ENCODE assay signal across 9 cellular contexts in the genomic region with DNA sequence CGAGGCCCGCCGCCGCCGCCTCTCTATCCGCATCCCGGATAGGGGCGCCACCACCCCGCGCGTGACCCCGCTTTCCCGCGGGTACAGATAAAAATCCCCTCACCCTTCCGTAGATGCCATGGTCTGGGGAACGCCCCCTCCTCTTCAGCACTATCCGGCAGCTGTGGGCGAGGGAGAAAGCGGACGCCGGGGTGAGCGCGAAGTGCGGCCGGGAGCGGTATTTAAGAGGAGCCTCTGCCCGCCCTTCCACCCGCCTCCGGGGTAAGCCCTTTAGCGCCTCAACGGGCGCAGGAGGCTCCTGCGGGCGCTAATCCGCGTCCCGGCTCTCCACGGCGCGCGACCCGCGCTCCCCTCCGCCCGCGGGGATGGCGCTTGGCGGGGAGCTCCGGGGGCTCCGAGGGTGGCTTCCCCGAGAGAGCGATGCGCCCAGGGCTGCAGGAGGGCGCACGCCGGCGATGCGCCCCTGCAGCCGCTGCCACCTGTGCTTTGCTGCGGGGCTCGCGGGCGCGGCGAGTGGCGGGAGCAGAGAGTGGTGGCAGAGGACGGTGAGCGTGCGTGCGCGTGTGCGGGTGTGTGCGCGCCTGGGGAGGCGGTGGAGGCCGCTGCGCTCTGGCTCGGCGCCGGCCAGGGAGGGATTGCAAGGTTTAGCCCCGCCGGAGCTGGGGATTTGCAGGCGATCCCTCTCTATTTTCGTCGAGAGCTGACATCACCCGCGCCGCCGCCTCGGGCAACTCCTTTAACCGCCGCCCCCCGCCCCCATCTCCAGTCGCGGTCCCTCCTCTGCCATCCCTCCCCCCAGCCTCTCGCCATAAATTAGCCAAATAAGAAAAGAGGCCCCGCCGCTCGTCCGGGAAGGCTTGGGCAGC. TPM values are rescaled to one million over a fixed set of nuclear protein-coding genes. Genes with fewer than 3 reads are reported as not detected.
DNase-seq lines count a peak whose midpoint lies in the region; TF ChIP-seq lines count a peak whose summit lies in the region.
"Had no signal": no experiment of that assay in that cellular context is flagged by ENCODE, and none has a peak within 500 bp of the region (broad histone marks: within the 10 kb centered on the region; RNA-seq: fewer than 3 reads in every experiment).

A gene (minus strand): TSS at position 712 of the 866 bp plus-strand sequence. CDS start 592 bp downstream, at position 120.

- H3K27me3 ChIP-seq in NT2/D1 (ENCODE audit: insufficient read depth, insufficient read length) (peaks cover 73% of the 10 kb centered on the region), duodenal mucosa (ENCODE audit: control insufficient read depth in 1 of 2, insufficient read depth in 2 of 2, low read length in 2 of 2) (peaks cover 44 to 83% of the 10 kb centered on the region in 2 donors), mesenchymal stem cell (ENCODE audit: control insufficient read depth in 1 of 2, insufficient read depth in 1 of 2, low read length in 2 of 2) (peaks cover 0 to 90% of the 10 kb centered on the region in 2 experiments), tibial nerve (peaks cover 0 to 56% of the 10 kb centered on the region in 2 donors)

- H3K4me1 ChIP-seq in NT2/D1 (ENCODE audit: insufficient read depth, insufficient read length) (no peaks in the 10 kb centered on the region), duodenal mucosa (ENCODE audit: control insufficient read depth in 1 of 2, insufficient read depth in 2 of 2, low read length in 2 of 2) (peaks cover 7 to 9% of the 10 kb centered on the region in 2 donors), mesenchymal stem cell (ENCODE audit: control insufficient read depth, insufficient read depth, low read depth, low read length) (peaks cover 17% of the 10 kb centered on the region), tibial nerve (peaks cover 0 to 24% (median 16%) of the 10 kb centered on the region in 4 donors)

- H4K91ac ChIP-seq in mesenchymal stem cell (ENCODE audit: low read length), result no peak within 1 kb of the TSS

- no peak within 1 kb of the TSS for H2AFZ ChIP-seq in mesenchymal stem cell (ENCODE audit: low read depth, low read length)

- H3K9ac ChIP-seq in NT2/D1 (ENCODE audit: insufficient read length, low read depth), result peak within 1 kb of the TSS; percentile 77
- no peak within 1 kb of the TSS for H3K9ac ChIP-seq in duodenal mucosa (ENCODE audit: low read depth in 1 of 2, low read length in 2 of 2)
- H3K9ac ChIP-seq in mesenchymal stem cell (ENCODE audit: low read length), result peak within 1 kb of the TSS; percentile 70

- no peak within 1 kb of the TSS for H2AK5ac ChIP-seq in mesenchymal stem cell (ENCODE audit: low read length, severe bottlenecking)

- H3K9me3 ChIP-seq in NT2/D1 (ENCODE audit: insufficient read depth, low read length), result no peaks in the 10 kb centered on the region
- H3K9me3 ChIP-seq in duodenal mucosa (ENCODE audit: control insufficient read depth in 1 of 2, low read length in 2 of 2), result no peaks in the 10 kb centered on the region
- no peaks in the 10 kb centered on the region for H3K9me3 ChIP-seq in mesenchymal stem cell (ENCODE audit: control insufficient read depth, low read length)
- no peaks in the 10 kb centered on the region for H3K9me3 ChIP-seq in tibial nerve

- WGBS in mesenchymal stem cell, result under 1% methylated on average over 72 of the region's 100 CpGs
- WGBS in tibial nerve, 2 donors, result 3 to 6% methylated on average over 67 to 84 of the region's 100 CpGs

- H2BK120ac ChIP-seq in mesenchymal stem cell (ENCODE audit: low read depth, low read length), result no peak within 1 kb of the TSS

- H3K4me2 ChIP-seq in mesenchymal stem cell (ENCODE audit: low read length, poor library complexity, severe bottlenecking), result peak within 1 kb of the TSS; percentile 99

- no peaks in the 10 kb centered on the region for H3K79me1 ChIP-seq in mesenchymal stem cell (replicated peaks; ENCODE audit: low read length, poor library complexity, severe bottlenecking)

- peak; percentile 59 for DNase-seq in activated CD8-positive, alpha-beta memory T cell treated with anti-CD3 and anti-CD28 coated beads, Interleukin-2, amount 50 U/mL, for 48 hours
- no peak for DNase-seq in activated CD8-positive, alpha-beta memory T cell treated with anti-CD3 and anti-CD28 coated beads, Interleukin-2, amount 50 U/mL, for 4 hours
- DNase-seq in NT2/D1 (ENCODE audit: low read depth, low spot score) (no peak), mesenchymal stem cell (peak; percentile 28), tibial nerve (ENCODE audit: low spot score in 2 of 2) (no peak), 8988T (no peak), germinal center (ENCODE audit: low spot score) (no peak)

- TF ChIP-seq CTCF in tibial nerve (IDR thresholded peaks at IDR 0.05), result no peak

- peak within 1 kb of the TSS in 1 of 2 experiments; percentile 10 for H3K14ac ChIP-seq in mesenchymal stem cell (ENCODE audit: low read length in 2 of 2)

- no peak within 1 kb of the TSS for H4K8ac ChIP-seq in mesenchymal stem cell (ENCODE audit: low read length)

- no peaks in the 10 kb centered on the region for H3K36me3 ChIP-seq in NT2/D1 (ENCODE audit: insufficient read depth, insufficient read length, low read length)
- H3K36me3 ChIP-seq in duodenal mucosa (ENCODE audit: control insufficient read depth in 1 of 2, insufficient read depth in 2 of 2, low read length in 2 of 2), result no peaks in the 10 kb centered on the region
- H3K36me3 ChIP-seq in mesenchymal stem cell (ENCODE audit: control insufficient read depth in 1 of 2, insufficient read depth in 2 of 2, low read depth in 1 of 2, low read length in 2 of 2), result peaks cover 0 to 55% of the 10 kb centered on the region in 2 experiments
- H3K36me3 ChIP-seq in tibial nerve, result no peaks in the 10 kb centered on the region

- TF ChIP-seq EP300 in tibial nerve (IDR thresholded peaks at IDR 0.05), result no peak

- no peak within 1 kb of the TSS for H2BK15ac ChIP-seq in mesenchymal stem cell (ENCODE audit: low read depth, poor library complexity, severe bottlenecking)

- no peak within 1 kb of the TSS for H2BK12ac ChIP-seq in mesenchymal stem cell (ENCODE audit: low read length in 2 of 2)

- no peak within 1 kb of the TSS for H3K23ac ChIP-seq in mesenchymal stem cell (ENCODE audit: low read length in 2 of 2)

- H3K4me3 ChIP-seq in NT2/D1 (ENCODE audit: insufficient read length, low read depth) (peak within 1 kb of the TSS; percentile 67), duodenal mucosa (ENCODE audit: low read depth in 1 of 2, low read length in 2 of 2) (peak within 1 kb of the TSS; percentile 37 to 50), mesenchymal stem cell (ENCODE audit: insufficient read depth in 1 of 2, low read depth in 1 of 2, low read length in 2 of 2) (peak within 1 kb of the TSS; percentile 51 to 67), tibial nerve (peak within 1 kb of the TSS; percentile 22 to 51 (median 30))

- H3K18ac ChIP-seq in mesenchymal stem cell (ENCODE audit: low read depth in 1 of 2, low read length in 2 of 2), result no peak within 1 kb of the TSS

- H3K27ac ChIP-seq in duodenal mucosa (ENCODE audit: low read depth, low read length) (no peak within 1 kb of the TSS), mesenchymal stem cell (ENCODE audit: low read length, poor library complexity, severe bottlenecking) (no peak within 1 kb of the TSS), tibial nerve (no peak within 1 kb of the TSS)

- TF ChIP-seq POLR2A in tibial nerve (IDR thresholded peaks at IDR 0.05), result no peak

- no peak within 1 kb of the TSS for H2BK5ac ChIP-seq in mesenchymal stem cell (ENCODE audit: low read depth, low read length, poor library complexity, severe bottlenecking)

- no peak within 1 kb of the TSS for H3K4ac ChIP-seq in mesenchymal stem cell (ENCODE audit: low read depth in 1 of 2, low read length in 2 of 2)

RNA-seq across cellular contexts. Expression of the gene that starts here (rescaled TPM):
- polyA plus RNA-seq in mesenchymal stem cell (2013, experiment 1 of 2), result 0.18 TPM
- 0.11 TPM for polyA plus RNA-seq in mesenchymal stem cell (2013, experiment 2 of 2)
- under 1 TPM; 0.22 to 0.60 (median 0.41) TPM for total RNA-seq in tibial nerve
- total RNA-seq: dermis microvascular lymphatic vessel endothelial cell had no signal

Comparison
In these comparisons a context has a peak if more than half of its experiments do, and no peak if none do; other contexts are left out.
1. DNase-seq: peak in activated CD8-positive, alpha-beta memory T cell treated with anti-CD3 and anti-CD28 coated beads, Interleukin-2, amount 50 U/mL, for 48 hours (single experiment) and mesenchymal stem cell (single experiment); none in activated CD8-positive, alpha-beta memory T cell treated with anti-CD3 and anti-CD28 coated beads, Interleukin-2, amount 50 U/mL, for 4 hours (single experiment), NT2/D1 (single experiment), tibial nerve (0 of 2), 8988T (single experiment) and germinal center (single experiment).
2. H3K9ac ChIP-seq: peak in NT2/D1 (single experiment) and mesenchymal stem cell (single experiment); none in duodenal mucosa (0 of 2).
3. Peak in every context shown above with its lines, with median percentiles within 50 percentile points of each other: H3K4me3 ChIP-seq.